13 cellular contexts compared by ENCODE assay signal in the genomic region with DNA sequence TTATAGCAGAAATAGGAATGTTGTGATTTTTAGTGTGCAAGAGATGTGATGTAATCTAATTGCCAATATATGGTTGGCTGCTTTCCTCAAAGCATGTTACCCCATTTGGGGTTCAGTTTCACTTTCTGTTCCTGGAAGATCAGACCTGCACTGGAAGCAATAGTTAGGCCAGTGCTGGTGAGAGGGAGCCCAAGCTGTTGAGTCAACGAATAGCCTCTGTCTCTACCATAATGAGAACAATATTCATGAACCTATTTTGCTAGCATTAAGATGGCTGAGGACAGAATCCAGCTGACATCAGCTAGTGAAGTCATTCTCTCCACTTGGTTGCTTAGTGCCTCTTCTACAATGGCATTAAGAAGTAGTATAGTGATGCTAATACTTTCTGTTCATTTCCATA.
DNase-seq lines count a peak whose midpoint lies in the region; ATAC-seq and TF ChIP-seq lines count a peak whose summit lies in the region.
"Had no signal": no experiment of that assay in that cellular context is flagged by ENCODE, and none has a peak within 500 bp of the region (broad histone marks: within the 10 kb centered on the region; RNA-seq: fewer than 3 reads in every experiment).

No MANE protein-coding gene starts in this region.

- H3K36me3 ChIP-seq in DND-41 (ENCODE audit: insufficient read depth, low read length), result no peaks in the 10 kb centered on the region

- H2AFZ ChIP-seq in DND-41 (ENCODE audit: low read depth, low read length), result peak overlapping the region; percentile 75

- no peaks in the 10 kb centered on the region for H3K27me3 ChIP-seq in DND-41 (ENCODE audit: insufficient read depth, low read length, poor library complexity)

- POLR2A ChIA-PET in RWPE1 (lab: Yijun Ruan, JAX; ENCODE audit: low non-redundant PET), result no interaction called here

- no peak overlapping the region for H3K27ac Mint-ChIP-seq in glutamatergic neuron (ENCODE audit: unreplicated experiment)

- no peak overlapping the region for H3K9ac ChIP-seq in DND-41 (ENCODE audit: low read depth, low read length)
- H3K9ac ChIP-seq: KMS-11 had no signal

- ATAC-seq in DND-41 (ENCODE audit: insufficient read depth, low read depth), result peak; percentile 80
- ATAC-seq in GM19351 (IDR thresholded peaks at IDR 0.05; ENCODE audit: unreplicated experiment), result peak; percentile 78
- no peak for ATAC-seq in GM18519 (IDR thresholded peaks at IDR 0.05; ENCODE audit: low FRiP score, unreplicated experiment)
- ATAC-seq: right cardiac atrium had no signal

- peaks cover 13% of the 10 kb centered on the region for H3K4me1 Mint-ChIP-seq in glutamatergic neuron (ENCODE audit: low read depth, unreplicated experiment)

- no peaks in the 10 kb centered on the region for H4K20me1 ChIP-seq in DND-41 (ENCODE audit: insufficient read depth, low read length)

- CTCF ChIA-PET in RWPE1 (lab: Yijun Ruan, JAX), result interaction anchor here (0.7 kb wide), 2 partner anchors 15 to 533 kb away, joined by 3 read pairs; no protein-coding TSS in a partner anchor

- no peak for TF ChIP-seq CTCF in DND-41 (IDR thresholded peaks at IDR 0.05; ENCODE audit: borderline replicate concordance, extremely low read depth, low read length, poor library complexity, severe bottlenecking)
- TF ChIP-seq CTCF in fibroblast of villous mesenchyme (IDR thresholded peaks at IDR 0.05; ENCODE audit: insufficient read depth, low read depth, low read length), result no peak
- no peak for TF ChIP-seq CTCF in glutamatergic neuron (IDR thresholded peaks at IDR 0.05; ENCODE audit: partially characterized antibody, unreplicated experiment)
- no peak for TF ChIP-seq CTCF in RWPE1 (conservative IDR thresholded peaks at IDR 0.05; ENCODE audit: low read depth)

- H3K9me3 ChIP-seq in DND-41 (ENCODE audit: insufficient read depth, low read length, severe bottlenecking), result no peaks in the 10 kb centered on the region

- H3K27me3 Mint-ChIP-seq in glutamatergic neuron (ENCODE audit: unreplicated experiment), result peaks cover 3% of the 10 kb centered on the region

- H3K27ac ChIP-seq in DND-41 (ENCODE audit: low read length), result peak overlapping the region; percentile 33; the same call in 1 of the 2 replicates
- H3K27ac ChIP-seq in RWPE1, result no peak overlapping the region
- H3K27ac ChIP-seq: epithelial cell of prostate, KMS-11 had no signal

- H3K4me3 Mint-ChIP-seq in glutamatergic neuron (ENCODE audit: unreplicated experiment), result no peak overlapping the region

- DNase-seq in DND-41, result peak; percentile 26
- DNase-seq in MV-4-11 (lab: John Stamatoyannopoulos, UW), result peak; percentile 45
- DNase-seq in fibroblast of villous mesenchyme (ENCODE audit: low read depth), result peak; percentile 20
- no peak for DNase-seq in medulla oblongata (ENCODE audit: extremely low spot score)
- DNase-seq in glutamatergic neuron, result no peak
- no peak for DNase-seq in RWPE1 (ENCODE audit: low spot score)
- DNase-seq: amniotic stem cell, NCI-H69, right cardiac atrium had no signal

- H3K4me2 ChIP-seq in DND-41 (ENCODE audit: insufficient read depth, low read length), result peak overlapping the region; percentile 38
- H3K4me2 ChIP-seq: KMS-11 had no signal

- H3K79me2 ChIP-seq in DND-41 (ENCODE audit: insufficient read depth, low read length), result no peaks in the 10 kb centered on the region

- peaks cover 10% of the 10 kb centered on the region for H3K4me1 ChIP-seq in DND-41 (ENCODE audit: insufficient read depth, low read length)

- H3K4me3 ChIP-seq in DND-41 (ENCODE audit: low read depth in 1 of 2, low read length in 2 of 2) (no peak overlapping the region), fibroblast of villous mesenchyme (ENCODE audit: low read depth, low read length) (no peak overlapping the region)

- no peaks in the 10 kb centered on the region for H3K9me3 Mint-ChIP-seq in glutamatergic neuron (ENCODE audit: unreplicated experiment)

- no peaks in the 10 kb centered on the region for H3K36me3 Mint-ChIP-seq in glutamatergic neuron (ENCODE audit: unreplicated experiment)

Comparison
In these comparisons a context has a peak if more than half of its experiments do, and no peak if none do; other contexts are left out.
1. DNase-seq: peak in DND-41 (single experiment), MV-4-11 (single experiment) and fibroblast of villous mesenchyme (single experiment); none in medulla oblongata (single experiment), glutamatergic neuron (single experiment) and RWPE1 (single experiment).